ENCODE assay signal across 12 cellular contexts in genomic region chr12:6952121-6952859, GRCh38. TPM values are rescaled to one million over a fixed set of nuclear protein-coding genes. Genes with fewer than 3 reads are reported as not detected.
A peak's percentile ranks its signal among the peaks of the same experiment; 100 is the strongest.
DNase-seq lines count a peak whose midpoint lies in the region; ATAC-seq lines count a peak whose summit lies in the region.
"Had no signal": no experiment of that assay in that cellular context is flagged by ENCODE, and none has a peak within 500 bp of the region (broad histone marks: within the 10 kb centered on the region; RNA-seq: fewer than 3 reads in every experiment).

No MANE protein-coding gene starts in this region.

- peak overlapping the region; percentile 96 to 99 (median 97) for H3K27ac Mint-ChIP-seq in CD4-positive, CD25-positive, alpha-beta regulatory T cell
- peak overlapping the region; percentile 93 to 99 (median 98) for H3K27ac Mint-ChIP-seq in naive thymus-derived CD8-positive, alpha-beta T cell

- peak overlapping the region; percentile 98 for H3K27ac ChIP-seq in CD4-positive, CD25-positive, alpha-beta regulatory T cell (ENCODE audit: insufficient read depth, low read length, poor library complexity, severe bottlenecking)
- H3K27ac ChIP-seq in caudate nucleus (ENCODE audit: low read depth, low read length) = peak overlapping the region; percentile 76

- H3K4me1 Mint-ChIP-seq in CD4-positive, CD25-positive, alpha-beta regulatory T cell = peaks cover 8 to 82% (median 55%) of the 10 kb centered on the region in 4 donors
- H3K4me1 Mint-ChIP-seq in naive thymus-derived CD8-positive, alpha-beta T cell = peaks cover 50 to 94% (median 80%) of the 10 kb centered on the region in 4 donors

- peak overlapping the region; percentile 88 for H3K4me3 ChIP-seq in CD4-positive, CD25-positive, alpha-beta regulatory T cell (ENCODE audit: low read depth, low read length)
- peak overlapping the region; percentile 89 for H3K4me3 ChIP-seq in Jurkat, Clone E6-1 (ENCODE audit: low read length)
- H3K4me3 ChIP-seq: MG63 had no signal

- no peaks in the 10 kb centered on the region for H3K27me3 ChIP-seq in CD4-positive, CD25-positive, alpha-beta regulatory T cell (ENCODE audit: control insufficient read depth, insufficient read depth, low read length)
- H3K27me3 ChIP-seq: MG63 had no signal

- ATAC-seq in CD4-positive, CD25-positive, alpha-beta regulatory T cell (ENCODE audit: low read depth in 2 of 2) = no peak
- ATAC-seq in naive thymus-derived CD8-positive, alpha-beta T cell = peak in 1 of 2 donors; percentile 4
- no peak for ATAC-seq in GM21737 (IDR thresholded peaks at IDR 0.05; ENCODE audit: unreplicated experiment)

- no peak for DNase-seq in CD4-positive, CD25-positive, alpha-beta regulatory T cell
- no peak for DNase-seq in Jurkat, Clone E6-1 (ENCODE audit: low read depth, low spot score)
- DNase-seq in caudate nucleus (lab: John Stamatoyannopoulos, UW) = no peak
- peak in 1 of 10 donors; percentile 62 for DNase-seq in naive thymus-derived CD8-positive, alpha-beta T cell
- DNase-seq in SHP77 treated with DMSO at 0.1 percent for 48 hours (lab: John Stamatoyannopoulos, UW) = no peak
- DNase-seq in amniotic stem cell (lab: John Stamatoyannopoulos, UW) = no peak
- DNase-seq in SKM-1 (lab: John Stamatoyannopoulos, UW; ENCODE audit: unreplicated experiment) = no peak
- DNase-seq: DMS153, MG63 had no signal

- H3K4me1 ChIP-seq in CD4-positive, CD25-positive, alpha-beta regulatory T cell (ENCODE audit: control insufficient read depth, insufficient read depth, low read length, poor library complexity, severe bottlenecking) = peaks cover 95% of the 10 kb centered on the region

- H3K36me3 ChIP-seq in CD4-positive, CD25-positive, alpha-beta regulatory T cell (ENCODE audit: control insufficient read depth, insufficient read depth, low read length) = peaks cover 21% of the 10 kb centered on the region
- H3K36me3 ChIP-seq: MG63 had no signal

- H3K27me3 Mint-ChIP-seq in CD4-positive, CD25-positive, alpha-beta regulatory T cell = peaks cover 4% of the 10 kb centered on the region
- no peaks in the 10 kb centered on the region for H3K27me3 Mint-ChIP-seq in naive thymus-derived CD8-positive, alpha-beta T cell

- H3K9me3 ChIP-seq in CD4-positive, CD25-positive, alpha-beta regulatory T cell (ENCODE audit: control insufficient read depth in 2 of 2, low read length in 2 of 2) = no peaks in the 10 kb centered on the region
- H3K9me3 ChIP-seq: MG63 had no signal

- POLR2A ChIA-PET in naive thymus-derived CD8-positive, alpha-beta T cell (lab: Charles Lee) = interaction anchor here (0.9 to 18.4 kb wide), 11 partner anchors 8 to 61 kb away, joined by 3 to 1315 read pairs (median 8); partner anchors contain the start of genes ATN1, C12orf57, PHB2 and RNU7-1

- peaks cover 29% of the 10 kb centered on the region for H3K36me3 Mint-ChIP-seq in CD4-positive, CD25-positive, alpha-beta regulatory T cell
- H3K36me3 Mint-ChIP-seq in naive thymus-derived CD8-positive, alpha-beta T cell = peaks cover 9 to 50% (median 21%) of the 10 kb centered on the region in 3 donors

- H3K4me3 Mint-ChIP-seq in CD4-positive, CD25-positive, alpha-beta regulatory T cell = peak overlapping the region; percentile 88 to 99 (median 98)
- peak overlapping the region; percentile 98 to 100 (median 98) for H3K4me3 Mint-ChIP-seq in naive thymus-derived CD8-positive, alpha-beta T cell

- H3K9me3 Mint-ChIP-seq in CD4-positive, CD25-positive, alpha-beta regulatory T cell = no peaks in the 10 kb centered on the region
- no peaks in the 10 kb centered on the region for H3K9me3 Mint-ChIP-seq in naive thymus-derived CD8-positive, alpha-beta T cell

RNA-seq across cellular contexts. Expression of gene PTPN6, which starts 1.1 kb away (rescaled TPM):
- 174 TPM for total RNA-seq in CD4-positive, CD25-positive, alpha-beta regulatory T cell
- polyA plus RNA-seq in CD4-positive, CD25-positive, alpha-beta regulatory T cell = 100 to 1,000 TPM; 261 to 321 (median 291) TPM
- polyA plus RNA-seq in Jurkat, Clone E6-1 (2012; ENCODE audit: insufficient read depth, insufficient read length) = 609 TPM
- total RNA-seq in naive thymus-derived CD8-positive, alpha-beta T cell = 100 to 1,000 TPM; 235 to 247 TPM
- 100 to 1,000 TPM; 182 to 425 (median 260) TPM for polyA plus RNA-seq in naive thymus-derived CD8-positive, alpha-beta T cell

RNA-seq across cellular contexts. Expression of gene C12orf57, which starts 8.5 kb away (rescaled TPM):
- 186 TPM for total RNA-seq in CD4-positive, CD25-positive, alpha-beta regulatory T cell
- polyA plus RNA-seq in CD4-positive, CD25-positive, alpha-beta regulatory T cell = 100 to 1,000 TPM; 310 to 410 (median 340) TPM
- polyA plus RNA-seq in Jurkat, Clone E6-1 (2012; ENCODE audit: insufficient read depth, insufficient read length) = 441 TPM
- total RNA-seq in naive thymus-derived CD8-positive, alpha-beta T cell = 100 to 1,000 TPM; 518 to 519 TPM
- polyA plus RNA-seq in naive thymus-derived CD8-positive, alpha-beta T cell = 100 to 1,000 TPM; 329 to 399 (median 366) TPM

RNA-seq across cellular contexts. Expression of gene RNU7-1, which starts 8.7 kb away (rescaled TPM):
- not detected for total RNA-seq in CD4-positive, CD25-positive, alpha-beta regulatory T cell
- not detected for polyA plus RNA-seq in CD4-positive, CD25-positive, alpha-beta regulatory T cell
- not detected for polyA plus RNA-seq in Jurkat, Clone E6-1 (2012; ENCODE audit: insufficient read depth, insufficient read length)
- not detected for total RNA-seq in naive thymus-derived CD8-positive, alpha-beta T cell
- not detected for polyA plus RNA-seq in naive thymus-derived CD8-positive, alpha-beta T cell
- total RNA-seq: dermis microvascular lymphatic vessel endothelial cell, mesenteric fat pad had no signal

RNA-seq across cellular contexts. Expression of gene PHB2, which starts 18.2 kb away (rescaled TPM):
- total RNA-seq in CD4-positive, CD25-positive, alpha-beta regulatory T cell = 134 TPM
- 100 to 1,000 TPM; 118 to 134 (median 125) TPM for polyA plus RNA-seq in CD4-positive, CD25-positive, alpha-beta regulatory T cell
- 292 TPM for polyA plus RNA-seq in Jurkat, Clone E6-1 (2012; ENCODE audit: insufficient read depth, insufficient read length)
- 100 to 1,000 TPM; 159 to 173 TPM for total RNA-seq in naive thymus-derived CD8-positive, alpha-beta T cell
- 100 to 1,000 TPM in 2 of 3 donors, 10 to 100 TPM in 1; 97.0 to 115 (median 108) TPM for polyA plus RNA-seq in naive thymus-derived CD8-positive, alpha-beta T cell

RNA-seq across cellular contexts. Expression of gene EMG1, which starts 18.4 kb away (rescaled TPM):
- total RNA-seq in CD4-positive, CD25-positive, alpha-beta regulatory T cell = 44.1 TPM
- polyA plus RNA-seq in CD4-positive, CD25-positive, alpha-beta regulatory T cell = 10 to 100 TPM; 71.8 to 89.4 (median 79.4) TPM
- polyA plus RNA-seq in Jurkat, Clone E6-1 (2012; ENCODE audit: insufficient read depth, insufficient read length) = 149 TPM
- 10 to 100 TPM; 71.1 to 72.5 TPM for total RNA-seq in naive thymus-derived CD8-positive, alpha-beta T cell
- polyA plus RNA-seq in naive thymus-derived CD8-positive, alpha-beta T cell = 10 to 100 TPM; 59.7 to 66.4 (median 64.7) TPM
